ENCODE assay signal across 8 cellular contexts in the genomic region with DNA sequence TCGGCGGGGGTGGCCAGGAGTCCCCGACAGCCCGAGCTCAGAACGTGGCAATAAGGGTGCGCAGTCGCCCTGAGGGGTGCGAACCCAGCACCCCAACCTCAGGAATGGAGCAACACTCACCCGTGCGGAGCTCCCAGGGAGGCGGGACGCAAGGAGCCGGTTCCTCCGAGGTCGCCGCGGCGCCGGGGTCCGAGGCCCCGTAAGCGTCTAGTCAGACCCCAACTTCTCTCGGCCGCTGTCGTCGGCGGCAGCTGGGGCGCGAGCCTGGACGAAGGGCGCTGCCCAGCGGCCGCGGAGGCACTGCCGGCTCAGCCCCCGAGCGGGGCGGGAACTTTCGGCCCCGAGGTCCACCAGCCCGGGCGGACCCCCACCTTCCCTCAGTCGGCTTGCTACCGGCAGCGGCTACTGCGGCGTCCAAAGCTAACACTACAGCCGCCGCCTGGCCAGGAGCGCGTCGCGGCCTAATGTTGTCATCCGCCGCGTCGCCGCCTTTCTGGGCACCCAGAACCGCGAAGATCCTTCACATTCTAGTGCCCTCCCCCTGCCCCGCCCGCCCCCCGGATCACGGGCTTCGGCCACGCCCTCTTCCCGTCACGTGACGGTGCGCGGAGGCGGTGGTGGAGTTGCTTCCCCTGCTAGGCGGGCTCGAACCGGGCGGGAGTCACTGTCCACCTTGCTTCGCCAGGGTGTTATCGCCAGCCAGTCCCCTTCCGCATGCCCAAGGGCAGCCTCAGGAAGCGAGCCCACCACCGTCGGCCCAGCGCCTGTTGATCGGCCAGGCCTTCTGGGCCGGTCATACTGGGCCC. TPM values are rescaled to one million over a fixed set of nuclear protein-coding genes. Genes with fewer than 3 reads are reported as not detected.
A peak's percentile ranks its signal among the peaks of the same experiment; 100 is the strongest.
DNase-seq lines count a peak whose midpoint lies in the region; ATAC-seq and TF ChIP-seq lines count a peak whose summit lies in the region.

A gene with protein sequence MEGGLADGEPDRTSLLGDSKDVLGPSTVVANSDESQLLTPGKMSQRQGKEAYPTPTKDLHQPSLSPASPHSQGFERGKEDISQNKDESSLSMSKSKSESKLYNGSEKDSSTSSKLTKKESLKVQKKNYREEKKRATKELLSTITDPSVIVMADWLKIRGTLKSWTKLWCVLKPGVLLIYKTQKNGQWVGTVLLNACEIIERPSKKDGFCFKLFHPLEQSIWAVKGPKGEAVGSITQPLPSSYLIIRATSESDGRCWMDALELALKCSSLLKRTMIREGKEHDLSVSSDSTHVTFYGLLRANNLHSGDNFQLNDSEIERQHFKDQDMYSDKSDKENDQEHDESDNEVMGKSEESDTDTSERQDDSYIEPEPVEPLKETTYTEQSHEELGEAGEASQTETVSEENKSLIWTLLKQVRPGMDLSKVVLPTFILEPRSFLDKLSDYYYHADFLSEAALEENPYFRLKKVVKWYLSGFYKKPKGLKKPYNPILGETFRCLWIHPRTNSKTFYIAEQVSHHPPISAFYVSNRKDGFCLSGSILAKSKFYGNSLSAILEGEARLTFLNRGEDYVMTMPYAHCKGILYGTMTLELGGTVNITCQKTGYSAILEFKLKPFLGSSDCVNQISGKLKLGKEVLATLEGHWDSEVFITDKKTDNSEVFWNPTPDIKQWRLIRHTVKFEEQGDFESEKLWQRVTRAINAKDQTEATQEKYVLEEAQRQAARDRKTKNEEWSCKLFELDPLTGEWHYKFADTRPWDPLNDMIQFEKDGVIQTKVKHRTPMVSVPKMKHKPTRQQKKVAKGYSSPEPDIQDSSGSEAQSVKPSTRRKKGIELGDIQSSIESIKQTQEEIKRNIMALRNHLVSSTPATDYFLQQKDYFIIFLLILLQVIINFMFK (minus strand): TSS at position 495 of the 806 bp plus-strand sequence. CDS start 72,220 bp downstream, outside the sequence.

- no peaks in the 10 kb centered on the region for H3K9me3 Mint-ChIP-seq in activated naive CD8-positive, alpha-beta T cell (ENCODE audit: low read depth)
- H3K9me3 Mint-ChIP-seq in glutamatergic neuron (ENCODE audit: unreplicated experiment): peaks cover 3% of the 10 kb centered on the region
- H3K9me3 Mint-ChIP-seq in osteocyte (ENCODE audit: unreplicated experiment): no peaks in the 10 kb centered on the region

- peak; percentile 69 for DNase-seq in GM12864 (ENCODE audit: low read depth)
- DNase-seq in NCI-H1092 treated with DMSO at 0.1 percent for 48 hours (lab: John Stamatoyannopoulos, UW): peak; percentile 83
- peak; percentile 29 for DNase-seq in SKM-1 (lab: John Stamatoyannopoulos, UW; ENCODE audit: unreplicated experiment)
- peak; percentile 97 for DNase-seq in glutamatergic neuron
- peak; percentile 97 for DNase-seq in osteocyte (ENCODE audit: extremely low spot score, unreplicated experiment)

- no peaks in the 10 kb centered on the region for H3K9me3 ChIP-seq in thymus (ENCODE audit: control insufficient read depth)

- H3K36me3 ChIP-seq in thymus (ENCODE audit: control insufficient read depth, insufficient read depth): no peaks in the 10 kb centered on the region

- H3K27ac Mint-ChIP-seq in activated naive CD8-positive, alpha-beta T cell: peak within 1 kb of the TSS; percentile 99
- H3K27ac Mint-ChIP-seq in glutamatergic neuron (ENCODE audit: unreplicated experiment): peak within 1 kb of the TSS; percentile 95
- peak within 1 kb of the TSS; percentile 98 for H3K27ac Mint-ChIP-seq in osteocyte (ENCODE audit: unreplicated experiment)

- H3K27ac ChIP-seq in thymus (ENCODE audit: low read depth): peak within 1 kb of the TSS; percentile 88

- peak; percentile 73 for ATAC-seq in HG02623 (IDR thresholded peaks at IDR 0.05; ENCODE audit: unreplicated experiment)

- peak within 1 kb of the TSS; percentile 99 for H3K4me3 ChIP-seq in GM12864 (ENCODE audit: low read depth, low read length)
- peak within 1 kb of the TSS; percentile 89 for H3K4me3 ChIP-seq in thymus (ENCODE audit: low read length)

- no peaks in the 10 kb centered on the region for H3K27me3 ChIP-seq in thymus (ENCODE audit: control insufficient read depth, insufficient read depth)

- H3K36me3 Mint-ChIP-seq in activated naive CD8-positive, alpha-beta T cell: peaks cover 5% of the 10 kb centered on the region
- H3K36me3 Mint-ChIP-seq in glutamatergic neuron (ENCODE audit: unreplicated experiment): no peaks in the 10 kb centered on the region
- peaks cover 6% of the 10 kb centered on the region for H3K36me3 Mint-ChIP-seq in osteocyte (ENCODE audit: unreplicated experiment)

- under 1% methylated on average over 85 of the region's 85 CpGs for WGBS in thymus

- H3K4me1 Mint-ChIP-seq in activated naive CD8-positive, alpha-beta T cell (ENCODE audit: low read depth): peaks cover 43% of the 10 kb centered on the region
- H3K4me1 Mint-ChIP-seq in glutamatergic neuron (ENCODE audit: low read depth, unreplicated experiment): peaks cover 23% of the 10 kb centered on the region
- H3K4me1 Mint-ChIP-seq in osteocyte (ENCODE audit: unreplicated experiment): peaks cover 36% of the 10 kb centered on the region

- TF ChIP-seq CTCF in GM12864 (IDR thresholded peaks at IDR 0.05; ENCODE audit: low read depth, low read length, missing control alignments) (no peak), glutamatergic neuron (IDR thresholded peaks at IDR 0.05; ENCODE audit: partially characterized antibody, unreplicated experiment) (no peak), osteocyte (IDR thresholded peaks at IDR 0.05) (peak; percentile 46)

- no peaks in the 10 kb centered on the region for H3K27me3 Mint-ChIP-seq in activated naive CD8-positive, alpha-beta T cell
- H3K27me3 Mint-ChIP-seq in glutamatergic neuron (ENCODE audit: unreplicated experiment): peaks cover 2% of the 10 kb centered on the region
- no peaks in the 10 kb centered on the region for H3K27me3 Mint-ChIP-seq in osteocyte (ENCODE audit: unreplicated experiment)

- H3K4me1 ChIP-seq in thymus (ENCODE audit: control insufficient read depth, insufficient read depth, low read length): no peaks in the 10 kb centered on the region

- peak within 1 kb of the TSS; percentile 96 for H3K4me3 Mint-ChIP-seq in activated naive CD8-positive, alpha-beta T cell
- H3K4me3 Mint-ChIP-seq in glutamatergic neuron (ENCODE audit: unreplicated experiment) (peak within 1 kb of the TSS; percentile 96), osteocyte (ENCODE audit: unreplicated experiment) (peak within 1 kb of the TSS; percentile 92)

RNA-seq across cellular contexts. Expression of the gene that starts here (rescaled TPM):
- total RNA-seq in glutamatergic neuron (ENCODE audit: unreplicated experiment) (162 TPM), osteocyte (86.7 and 87.8 TPM in 2 replicates)
- polyA plus RNA-seq in thymus: 32.7 TPM

Comparison
In these comparisons a context has a peak if more than half of its experiments do, and no peak if none do; other contexts are left out.
1. Peak in every context shown above with its lines: DNase-seq, ATAC-seq, H3K4me3 ChIP-seq and H3K27ac ChIP-seq.
2. DNase-seq: peak in every context shown above with its lines; median percentile 97 in glutamatergic neuron; 97 in osteocyte; 83 in NCI-H1092 treated with DMSO at 0.1 percent for 48 hours; 69 in GM12864; 29 in SKM-1.